Comparison of ENCODE assay signal across 10 cellular contexts in genomic region chrX:57906790-57907189, GRCh38. TPM values are rescaled to one million over a fixed set of nuclear protein-coding genes. Genes with fewer than 3 reads are reported as not detected.
DNase-seq lines count a peak whose midpoint lies in the region; ATAC-seq and TF ChIP-seq lines count a peak whose summit lies in the region.
"Had no signal": no experiment of that assay in that cellular context is flagged by ENCODE, and none has a peak within 500 bp of the region (broad histone marks: within the 10 kb centered on the region; RNA-seq: fewer than 3 reads in every experiment).

No MANE protein-coding gene starts in this region.

- H3K27ac Mint-ChIP-seq in Caco-2 (ENCODE audit: unreplicated experiment) = no peak overlapping the region

- no peaks in the 10 kb centered on the region for H3K9me3 ChIP-seq in Caco-2

- H3K27me3 Mint-ChIP-seq in Caco-2 (ENCODE audit: insufficient read depth, unreplicated experiment) = no peaks in the 10 kb centered on the region

- H3K9me3 Mint-ChIP-seq in Caco-2 (ENCODE audit: unreplicated experiment) = no peaks in the 10 kb centered on the region

- intact Hi-C loops in lower leg skin (cut with DNase I; ENCODE audit: low total_unique reads) = no loop called here
- intact Hi-C loops in Caco-2 (cut with micrococcal nuclease; ENCODE audit: unreplicated experiment) = no loop called here

- DNase-seq in ELR (ENCODE audit: low read depth) = peak; percentile 44
- DNase-seq in NCI-H226 = peak; percentile 13
- DNase-seq in cerebellar cortex (ENCODE audit: low spot score) = peak; percentile 34
- peak; percentile 54 for DNase-seq in renal cortical epithelial cell (ENCODE audit: low read depth)
- no peak for DNase-seq in lower leg skin (ENCODE audit: low spot score in 2 of 2)
- DNase-seq in Caco-2 = no peak
- DNase-seq: activated naive CD4-positive, alpha-beta T cell; Kasumi-1; retina had no signal

- no peak for ATAC-seq in HG02623 (IDR thresholded peaks at IDR 0.05; ENCODE audit: unreplicated experiment)

- POLR2A ChIA-PET in Caco-2 (lab: Charles Lee) = no interaction called here

- no TSS peak for BruUV-seq in Caco-2 (replicated peaks; lab: Mats Ljungman, UMichigan)

- no peaks in the 10 kb centered on the region for H3K36me3 Mint-ChIP-seq in Caco-2 (ENCODE audit: insufficient read depth, unreplicated experiment)

- TF ChIP-seq CTCF in lower leg skin (IDR thresholded peaks at IDR 0.05) (no peak), Caco-2 (IDR thresholded peaks at IDR 0.05; ENCODE audit: insufficient read depth in 1 of 2, low read depth in 1 of 2, low read length in 1 of 2, severe bottlenecking in 1 of 2, unreplicated experiment in 1 of 2) (no peak)

- H3K4me1 ChIP-seq in Caco-2 = no peaks in the 10 kb centered on the region

- no peaks in the 10 kb centered on the region for H3K36me3 ChIP-seq in Caco-2 (ENCODE audit: control insufficient read depth, insufficient read depth, low read length)

- no peak overlapping the region for H3K4me3 Mint-ChIP-seq in Caco-2 (ENCODE audit: unreplicated experiment)

- CTCF ChIA-PET in Caco-2 (lab: Charles Lee) = no interaction called here

- H3K4me1 Mint-ChIP-seq in Caco-2 (ENCODE audit: low read depth, unreplicated experiment) = no peaks in the 10 kb centered on the region

- H3K27me3 ChIP-seq in Caco-2 (replicated peaks; ENCODE audit: control insufficient read depth, insufficient read depth, low read length) = no peaks in the 10 kb centered on the region

- 12 to 44% methylated on average over 1 of the region's 1 CpG for WGBS in lower leg skin, 2 donors

- no peak for TF ChIP-seq POLR2A in lower leg skin (IDR thresholded peaks at IDR 0.05)

- H3K4me3 ChIP-seq in lower leg skin (ENCODE audit: low read depth, poor library complexity, severe bottlenecking) = no peak overlapping the region
- H3K4me3 ChIP-seq in Caco-2 (ENCODE audit: low read depth, low read length) = no peak overlapping the region

RNA-seq across cellular contexts. Expression of gene ZXDA, which starts 3.5 kb away (rescaled TPM):
- total RNA-seq in renal cortical epithelial cell (8.2 and 8.5 TPM in 2 replicates), lower leg skin (10 to 100 TPM in 3 of 4 donors, 1 to 10 TPM in 1; 8.7 to 23.4 (median 11.4) TPM), Caco-2 (2022) (1.8 and 2.4 TPM in 2 replicates)

Comparison
In these comparisons a context has a peak if more than half of its experiments do, and no peak if none do; other contexts are left out.
1. DNase-seq: peak in ELR (single experiment), NCI-H226 (single experiment), cerebellar cortex (single experiment) and renal cortical epithelial cell (single experiment); none in lower leg skin (0 of 2) and Caco-2 (0 of 2).